Comparison of ENCODE assay signal across 22 cellular contexts in the genomic region with DNA sequence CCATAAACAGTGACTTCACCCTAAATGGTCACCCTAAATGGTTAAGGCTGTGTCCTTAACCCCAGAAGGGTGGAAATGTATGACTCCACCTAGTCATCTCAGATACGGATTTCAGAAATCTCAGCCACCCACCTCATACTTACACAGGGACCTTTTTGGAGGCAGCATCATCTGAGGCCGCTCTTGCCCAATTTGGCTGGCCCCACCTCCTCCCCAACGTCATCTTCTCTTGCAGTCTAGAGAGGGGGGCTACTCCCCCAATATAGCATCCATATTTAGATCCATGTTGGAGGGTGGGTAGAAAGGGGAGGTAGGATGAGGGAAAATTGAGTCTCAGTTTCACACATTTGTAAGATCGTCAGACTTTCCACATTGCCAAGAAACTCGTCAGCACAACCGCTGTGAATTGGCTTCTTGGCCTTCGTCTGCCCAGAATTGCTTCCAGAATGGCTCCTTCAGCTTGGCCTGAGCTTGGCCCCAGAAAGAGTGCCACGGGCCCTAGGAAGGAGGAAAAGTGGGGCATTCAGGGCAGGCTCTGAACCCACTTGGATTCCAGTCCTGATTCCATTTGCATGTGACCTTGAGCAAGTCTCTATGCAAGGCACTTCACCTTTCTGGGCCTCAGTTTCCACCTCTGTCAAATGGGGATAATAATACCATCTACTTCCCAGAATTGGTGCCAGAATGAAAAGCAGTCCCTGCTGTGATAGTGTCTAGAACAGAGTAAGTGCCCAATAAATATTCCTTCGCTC. TPM values are rescaled to one million over a fixed set of nuclear protein-coding genes. Genes with fewer than 3 reads are reported as not detected.
A peak's percentile ranks its signal among the peaks of the same experiment; 100 is the strongest.
DNase-seq lines count a peak whose midpoint lies in the region; ATAC-seq and TF ChIP-seq lines count a peak whose summit lies in the region.
"Had no signal": no experiment of that assay in that cellular context is flagged by ENCODE, and none has a peak within 500 bp of the region (broad histone marks: within the 10 kb centered on the region; RNA-seq: fewer than 3 reads in every experiment).

No MANE protein-coding gene starts in this region.

- no peaks in the 10 kb centered on the region for H3K36me3 Mint-ChIP-seq in T-cell

- no peak for TF ChIP-seq POLR2A in stomach (IDR thresholded peaks at IDR 0.05)

- H3K4me1 ChIP-seq in right atrium auricular region: peaks cover 0 to 13% of the 10 kb centered on the region in 2 donors
- H3K4me1 ChIP-seq in heart right ventricle: peaks cover 0 to 18% (median 4%) of the 10 kb centered on the region in 9 donors
- peaks cover 0 to 14% (median 5%) of the 10 kb centered on the region in 4 donors for H3K4me1 ChIP-seq in stomach

- H3K9me3 ChIP-seq in right atrium auricular region (no peaks in the 10 kb centered on the region), heart right ventricle (no peaks in the 10 kb centered on the region), stomach (no peaks in the 10 kb centered on the region)
- H3K9me3 ChIP-seq: HAP-1 had no signal

- ATAC-seq in heart right ventricle (no peak), T-cell (replicated peaks in 1 of 4) (no peak), SK-N-SH treated with all-trans-retinoic acid at 6 μM for 48 hours (no peak)
- ATAC-seq: GM23338, Panc1 had no signal

- DNase-seq in right atrium auricular region (ENCODE audit: low spot score) (peak; percentile 74), heart right ventricle (no peak), T-cell (no peak), fibroblast of gingiva (ENCODE audit: low read depth) (peak; percentile 15), stomach (peak; percentile 22), amniotic stem cell (lab: John Stamatoyannopoulos, UW) (no peak)
- no peak for DNase-seq in stimulated activated naive CD4-positive, alpha-beta T cell (lab: John Stamatoyannopoulos, UW)
- DNase-seq: 8988T; DMS79; IMR-90; MV-4-11; NCI-H1105 treated with DMSO at 0.1 percent for 48 hours; NCI-H2029 treated with DMSO at 0.1 percent for 48 hours; NCI-H345; NCI-H524; NCI-H774; NK-92 treated with Interleukin-12 subunit alpha and Interleukin-12 subunit beta, amount 100 ng/mL, for 24 hours had no signal

- peaks cover 15 to 27% (median 22%) of the 10 kb centered on the region in 3 donors for H3K4me1 Mint-ChIP-seq in T-cell
- H3K4me1 Mint-ChIP-seq: GM23338 had no signal

- H3K27me3 Mint-ChIP-seq in T-cell: no peaks in the 10 kb centered on the region

- peak overlapping the region in 1 of 3 donors; percentile 6 for H3K4me3 Mint-ChIP-seq in T-cell
- H3K4me3 Mint-ChIP-seq: GM23338 had no signal

- H3K27ac ChIP-seq in right atrium auricular region (no peak overlapping the region), heart right ventricle (no peak overlapping the region), stomach (no peak overlapping the region)
- H3K27ac ChIP-seq: C4-2B had no signal

- no peak for TF ChIP-seq EP300 in stomach (IDR thresholded peaks at IDR 0.05)

- CTCF ChIA-PET in T-cell (lab: Charles Lee): no interaction called here

- 73 to 78% methylated on average over 9 of the region's 9 CpGs for WGBS in heart right ventricle, 2 donors
- WGBS in stomach, 5 donors: 64 to 81% (median 73%) methylated on average over 7 to 9 of the region's 9 CpGs

- POLR2A ChIA-PET in T-cell (lab: Charles Lee): interaction anchor here in 1 of 2 donors (0.6 kb wide), 1 partner anchor 1533 kb away, joined by 7 read pairs; no protein-coding TSS in a partner anchor

- no peaks in the 10 kb centered on the region for H3K27me3 ChIP-seq in right atrium auricular region
- H3K27me3 ChIP-seq in heart right ventricle: peaks cover 0 to 2% (median 0%) of the 10 kb centered on the region in 7 donors
- H3K27me3 ChIP-seq in stomach: no peaks in the 10 kb centered on the region

- H3K4me3 ChIP-seq in right atrium auricular region (no peak overlapping the region), heart right ventricle (no peak overlapping the region), stomach (no peak overlapping the region)
- H3K4me3 ChIP-seq: GM23338, HAP-1 had no signal

- H3K36me3 ChIP-seq in right atrium auricular region (no peaks in the 10 kb centered on the region), heart right ventricle (no peaks in the 10 kb centered on the region), stomach (no peaks in the 10 kb centered on the region)
- H3K36me3 ChIP-seq: HAP-1 had no signal

- H3K9me3 Mint-ChIP-seq in T-cell: no peaks in the 10 kb centered on the region
- H3K9me3 Mint-ChIP-seq: GM23338 had no signal

- peak overlapping the region; percentile 44 to 72 for H3K27ac Mint-ChIP-seq in T-cell
- H3K27ac Mint-ChIP-seq: GM23338 had no signal

- TF ChIP-seq CTCF in right atrium auricular region (IDR thresholded peaks at IDR 0.05) (no peak), heart right ventricle (IDR thresholded peaks at IDR 0.05) (no peak), stomach (IDR thresholded peaks at IDR 0.05) (no peak)

- intact Hi-C loops in heart right ventricle (cut with DNase I) (loop anchor here (2.0 to 10.0 kb wide), 15 partner anchors 116 to 436 kb away; no protein-coding TSS in a partner anchor), stomach (cut with DNase I; ENCODE audit: low total_unique reads) (no loop called here)

TF ChIP-seq in SK-N-SH treated with all-trans-retinoic acid at 6 μM for 48 hours, 23 proteins besides CTCF, POLR2A, EP300 and RAD21:
- TF ChIP-seq PPARA (CRISPR knock-in tag; IDR thresholded peaks at IDR 0.05; ENCODE audit: borderline replicate concordance) (no peak), ZFP30 (CRISPR knock-in tag; IDR thresholded peaks at IDR 0.05) (no peak), CREB5 (CRISPR knock-in tag; IDR thresholded peaks at IDR 0.05; ENCODE audit: low read depth) (no peak), POU6F1 (CRISPR knock-in tag; IDR thresholded peaks at IDR 0.05; ENCODE audit: borderline replicate concordance, low read depth) (no peak), ARNTL (CRISPR knock-in tag; IDR thresholded peaks at IDR 0.05; ENCODE audit: borderline replicate concordance, low read depth) (no peak), PATZ1 (CRISPR knock-in tag; IDR thresholded peaks at IDR 0.05; ENCODE audit: borderline replicate concordance) (no peak), ZNF70 (CRISPR knock-in tag; IDR thresholded peaks at IDR 0.05) (no peak), SNAI2 (CRISPR knock-in tag; IDR thresholded peaks at IDR 0.05) (no peak), BACH2 (CRISPR knock-in tag; IDR thresholded peaks at IDR 0.05; ENCODE audit: borderline replicate concordance) (no peak)

RNA-seq across cellular contexts. Expression of gene SLC35C1, which starts 31.5 kb away (rescaled TPM):
- total RNA-seq in right atrium auricular region (10 to 100 TPM in 1 of 2 donors, 1 to 10 TPM in 1; 5.2 to 11.6 TPM), heart right ventricle (1 to 10 TPM; 4.5 to 9.6 (median 6.1) TPM), T-cell (10 to 100 TPM in 4 of 5 donors, 1 to 10 TPM in 1; 8.3 to 27.0 (median 23.9) TPM), stomach (10 to 100 TPM in 2 of 5 donors, 1 to 10 TPM in 3; 7.6 to 21.4 (median 9.9) TPM)
- polyA plus RNA-seq in heart right ventricle (10 to 100 TPM in 1 of 2 donors, 1 to 10 TPM in 1; 5.2 to 14.1 TPM), stomach (10 to 100 TPM in 1 of 3 donors, 1 to 10 TPM in 2; 8.4 to 12.7 (median 9.0) TPM)

Comparison
In these comparisons a context has a peak if more than half of its experiments do, and no peak if none do; other contexts are left out.
1. DNase-seq: peak in right atrium auricular region (single experiment), fibroblast of gingiva (single experiment) and stomach (single experiment); none in heart right ventricle (0 of 2), T-cell (0 of 34), stimulated activated naive CD4-positive, alpha-beta T cell (0 of 6) and amniotic stem cell (single experiment).